In the genomic region with DNA sequence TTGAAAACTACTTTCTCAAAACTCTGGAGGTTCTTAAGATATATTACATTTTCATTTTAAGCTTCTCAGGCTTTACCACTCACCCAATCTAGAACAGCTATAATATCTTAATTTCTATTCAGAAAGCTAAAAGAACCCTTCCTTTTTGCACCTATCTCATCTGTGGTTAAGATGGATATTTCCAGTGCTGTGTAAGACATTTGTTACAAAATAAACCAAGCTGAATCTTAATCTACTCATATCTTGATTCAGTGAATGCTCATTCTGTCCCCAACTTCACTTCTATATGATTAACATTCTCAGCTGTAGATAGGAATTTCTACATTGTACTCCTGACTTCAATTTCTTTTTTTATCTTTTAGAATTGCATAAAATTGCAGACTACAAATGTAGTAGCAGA, we compare ENCODE assay signal across 1 cellular context.
TF ChIP-seq lines count a peak whose summit lies in the region.

No MANE protein-coding gene starts in this region.

TF ChIP-seq in GM12878, 131 proteins besides CTCF, POLR2A, EP300 and RAD21:
- no peak for TF ChIP-seq IKZF2 (IDR thresholded peaks at IDR 0.05)
- TF ChIP-seq ASH2L (IDR thresholded peaks at IDR 0.05; ENCODE audit: borderline replicate concordance, low read depth): no peak
- TF ChIP-seq, protein P1, sequence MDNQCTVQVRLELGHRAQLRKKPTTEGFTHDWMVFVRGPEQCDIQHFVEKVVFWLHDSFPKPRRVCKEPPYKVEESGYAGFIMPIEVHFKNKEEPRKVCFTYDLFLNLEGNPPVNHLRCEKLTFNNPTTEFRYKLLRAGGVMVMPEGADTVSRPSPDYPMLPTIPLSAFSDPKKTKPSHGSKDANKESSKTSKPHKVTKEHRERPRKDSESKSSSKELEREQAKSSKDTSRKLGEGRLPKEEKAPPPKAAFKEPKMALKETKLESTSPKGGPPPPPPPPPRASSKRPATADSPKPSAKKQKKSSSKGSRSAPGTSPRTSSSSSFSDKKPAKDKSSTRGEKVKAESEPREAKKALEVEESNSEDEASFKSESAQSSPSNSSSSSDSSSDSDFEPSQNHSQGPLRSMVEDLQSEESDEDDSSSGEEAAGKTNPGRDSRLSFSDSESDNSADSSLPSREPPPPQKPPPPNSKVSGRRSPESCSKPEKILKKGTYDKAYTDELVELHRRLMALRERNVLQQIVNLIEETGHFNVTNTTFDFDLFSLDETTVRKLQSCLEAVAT (IDR thresholded peaks at IDR 0.05): no peak
- TF ChIP-seq, protein P2, sequence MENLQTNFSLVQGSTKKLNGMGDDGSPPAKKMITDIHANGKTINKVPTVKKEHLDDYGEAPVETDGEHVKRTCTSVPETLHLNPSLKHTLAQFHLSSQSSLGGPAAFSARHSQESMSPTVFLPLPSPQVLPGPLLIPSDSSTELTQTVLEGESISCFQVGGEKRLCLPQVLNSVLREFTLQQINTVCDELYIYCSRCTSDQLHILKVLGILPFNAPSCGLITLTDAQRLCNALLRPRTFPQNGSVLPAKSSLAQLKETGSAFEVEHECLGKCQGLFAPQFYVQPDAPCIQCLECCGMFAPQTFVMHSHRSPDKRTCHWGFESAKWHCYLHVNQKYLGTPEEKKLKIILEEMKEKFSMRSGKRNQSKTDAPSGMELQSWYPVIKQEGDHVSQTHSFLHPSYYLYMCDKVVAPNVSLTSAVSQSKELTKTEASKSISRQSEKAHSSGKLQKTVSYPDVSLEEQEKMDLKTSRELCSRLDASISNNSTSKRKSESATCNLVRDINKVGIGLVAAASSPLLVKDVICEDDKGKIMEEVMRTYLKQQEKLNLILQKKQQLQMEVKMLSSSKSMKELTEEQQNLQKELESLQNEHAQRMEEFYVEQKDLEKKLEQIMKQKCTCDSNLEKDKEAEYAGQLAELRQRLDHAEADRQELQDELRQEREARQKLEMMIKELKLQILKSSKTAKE (IDR thresholded peaks at IDR 0.05; ENCODE audit: low read depth, poor library complexity, severe bottlenecking): no peak
- no peak for TF ChIP-seq MXI1 (IDR thresholded peaks at IDR 0.05; ENCODE audit: low read depth, low read length)
- TF ChIP-seq NRF1 (conservative IDR thresholded peaks at IDR 0.05; ENCODE audit: low read depth, low read length): no peak
- TF ChIP-seq ZNF24 (IDR thresholded peaks at IDR 0.05): no peak
- TF ChIP-seq SIN3A (IDR thresholded peaks at IDR 0.05; ENCODE audit: low read depth, low read length): no peak
- TF ChIP-seq GABPA (IDR thresholded peaks at IDR 0.05; ENCODE audit: low read depth): no peak
- no peak for TF ChIP-seq RUNX3 (IDR thresholded peaks at IDR 0.05; ENCODE audit: low read length)
- TF ChIP-seq SIX5 (IDR thresholded peaks at IDR 0.05; ENCODE audit: low read depth, low read length, severe bottlenecking): no peak
- TF ChIP-seq SREBF1 (IDR thresholded peaks at IDR 0.05; ENCODE audit: low read length): no peak
- TF ChIP-seq, protein P3, sequence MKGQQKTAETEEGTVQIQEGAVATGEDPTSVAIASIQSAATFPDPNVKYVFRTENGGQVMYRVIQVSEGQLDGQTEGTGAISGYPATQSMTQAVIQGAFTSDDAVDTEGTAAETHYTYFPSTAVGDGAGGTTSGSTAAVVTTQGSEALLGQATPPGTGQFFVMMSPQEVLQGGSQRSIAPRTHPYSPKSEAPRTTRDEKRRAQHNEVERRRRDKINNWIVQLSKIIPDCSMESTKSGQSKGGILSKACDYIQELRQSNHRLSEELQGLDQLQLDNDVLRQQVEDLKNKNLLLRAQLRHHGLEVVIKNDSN (IDR thresholded peaks at IDR 0.05; ENCODE audit: borderline replicate concordance, extremely low read length, insufficient read depth, low read depth, low read length): no peak
- TF ChIP-seq ZNF217 (IDR thresholded peaks at IDR 0.05): no peak
- TF ChIP-seq, protein P4, sequence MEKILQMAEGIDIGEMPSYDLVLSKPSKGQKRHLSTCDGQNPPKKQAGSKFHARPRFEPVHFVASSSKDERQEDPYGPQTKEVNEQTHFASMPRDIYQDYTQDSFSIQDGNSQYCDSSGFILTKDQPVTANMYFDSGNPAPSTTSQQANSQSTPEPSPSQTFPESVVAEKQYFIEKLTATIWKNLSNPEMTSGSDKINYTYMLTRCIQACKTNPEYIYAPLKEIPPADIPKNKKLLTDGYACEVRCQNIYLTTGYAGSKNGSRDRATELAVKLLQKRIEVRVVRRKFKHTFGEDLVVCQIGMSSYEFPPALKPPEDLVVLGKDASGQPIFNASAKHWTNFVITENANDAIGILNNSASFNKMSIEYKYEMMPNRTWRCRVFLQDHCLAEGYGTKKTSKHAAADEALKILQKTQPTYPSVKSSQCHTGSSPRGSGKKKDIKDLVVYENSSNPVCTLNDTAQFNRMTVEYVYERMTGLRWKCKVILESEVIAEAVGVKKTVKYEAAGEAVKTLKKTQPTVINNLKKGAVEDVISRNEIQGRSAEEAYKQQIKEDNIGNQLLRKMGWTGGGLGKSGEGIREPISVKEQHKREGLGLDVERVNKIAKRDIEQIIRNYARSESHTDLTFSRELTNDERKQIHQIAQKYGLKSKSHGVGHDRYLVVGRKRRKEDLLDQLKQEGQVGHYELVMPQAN (conservative IDR thresholded peaks at IDR 0.05): no peak
- no peak for TF ChIP-seq NFIC (IDR thresholded peaks at IDR 0.05; ENCODE audit: low read depth, low read length)
- TF ChIP-seq STAT1 (conservative IDR thresholded peaks at IDR 0.05): no peak
- TF ChIP-seq, protein P5, sequence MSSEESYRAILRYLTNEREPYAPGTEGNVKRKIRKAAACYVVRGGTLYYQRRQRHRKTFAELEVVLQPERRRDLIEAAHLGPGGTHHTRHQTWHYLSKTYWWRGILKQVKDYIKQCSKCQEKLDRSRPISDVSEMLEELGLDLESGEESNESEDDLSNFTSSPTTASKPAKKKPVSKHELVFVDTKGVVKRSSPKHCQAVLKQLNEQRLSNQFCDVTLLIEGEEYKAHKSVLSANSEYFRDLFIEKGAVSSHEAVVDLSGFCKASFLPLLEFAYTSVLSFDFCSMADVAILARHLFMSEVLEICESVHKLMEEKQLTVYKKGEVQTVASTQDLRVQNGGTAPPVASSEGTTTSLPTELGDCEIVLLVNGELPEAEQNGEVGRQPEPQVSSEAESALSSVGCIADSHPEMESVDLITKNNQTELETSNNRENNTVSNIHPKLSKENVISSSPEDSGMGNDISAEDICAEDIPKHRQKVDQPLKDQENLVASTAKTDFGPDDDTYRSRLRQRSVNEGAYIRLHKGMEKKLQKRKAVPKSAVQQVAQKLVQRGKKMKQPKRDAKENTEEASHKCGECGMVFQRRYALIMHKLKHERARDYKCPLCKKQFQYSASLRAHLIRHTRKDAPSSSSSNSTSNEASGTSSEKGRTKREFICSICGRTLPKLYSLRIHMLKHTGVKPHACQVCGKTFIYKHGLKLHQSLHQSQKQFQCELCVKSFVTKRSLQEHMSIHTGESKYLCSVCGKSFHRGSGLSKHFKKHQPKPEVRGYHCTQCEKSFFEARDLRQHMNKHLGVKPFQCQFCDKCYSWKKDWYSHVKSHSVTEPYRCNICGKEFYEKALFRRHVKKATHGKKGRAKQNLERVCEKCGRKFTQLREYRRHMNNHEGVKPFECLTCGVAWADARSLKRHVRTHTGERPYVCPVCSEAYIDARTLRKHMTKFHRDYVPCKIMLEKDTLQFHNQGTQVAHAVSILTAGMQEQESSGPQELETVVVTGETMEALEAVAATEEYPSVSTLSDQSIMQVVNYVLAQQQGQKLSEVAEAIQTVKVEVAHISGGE (CRISPR knock-in tag; IDR thresholded peaks at IDR 0.05): no peak
